In the genomic region with DNA sequence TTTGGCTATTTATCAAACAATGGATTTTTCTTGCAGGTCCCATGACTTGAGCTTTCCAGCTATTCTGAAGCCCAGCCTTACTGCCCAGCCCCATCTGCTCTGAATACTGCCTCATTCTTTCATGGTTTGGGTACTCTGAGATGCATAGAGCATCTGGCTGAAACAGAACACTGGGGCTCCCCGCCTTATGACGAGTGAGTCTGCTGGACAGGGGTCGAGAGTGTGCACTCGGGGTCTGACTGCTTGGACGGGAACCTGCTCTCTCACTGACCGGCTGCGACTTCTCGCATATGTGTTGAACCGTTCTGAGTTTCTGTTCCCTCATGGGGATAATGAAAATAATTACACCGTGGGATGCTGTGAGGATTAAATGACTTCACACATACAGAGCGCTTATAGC, we compare ENCODE assay signal across 29 cellular contexts.
"Had no signal": no experiment of that assay in that cellular context is flagged by ENCODE, and none has a peak within 500 bp of the region (broad histone marks: within the 10 kb centered on the region; RNA-seq: fewer than 3 reads in every experiment).

No MANE protein-coding gene starts in this region.

- ATAC-seq: activated CD8-positive, alpha-beta T cell treated with anti-CD3 and anti-CD28 coated beads for 36 hours; activated T-cell treated with anti-CD3 and anti-CD28 coated beads, Interleukin-2, amount 50 U/mL, for 4 hours; PC-3 had no signal

- H3K4me3 ChIP-seq: Peyer's patch, SJSA1 had no signal

- H3K9me3 ChIP-seq: SJSA1, SK-N-SH had no signal

- DNase-seq: activated CD4-positive, alpha-beta T cell treated with anti-CD3 and anti-CD28 coated beads, Interleukin-2, amount 10 ng/mL, durations not matched to agents 24 days and 14 days; activated CD4-positive, alpha-beta T cell treated with anti-CD3 and anti-CD28 coated beads, Interleukin-2, amount 50 U/mL, for 4 hours; activated CD8-positive, alpha-beta T cell treated with anti-CD3 and anti-CD28 coated beads for 36 hours; activated gamma-delta T cell treated with Interleukin-2 at 50 U/mL for 16 hours; activated naive CD4-positive, alpha-beta T cell treated with anti-CD3 and anti-CD28 coated beads for 36 hours; activated naive CD8-positive, alpha-beta T cell treated with anti-CD3 and anti-CD28 coated beads for 36 hours; activated T-cell treated with anti-CD3 and anti-CD28 coated beads for 4 hours; activated T-cell treated with anti-CD3 and anti-CD28 coated beads, Interleukin-2, amount 50 U/mL, for 4 hours; amniotic stem cell; aorta; brain microvascular endothelial cell; Karpas-422; KBM-7; NCI-H1105; NCI-H1417 treated with DMSO at 0.1 percent for 48 hours; NCI-H187 treated with DMSO at 0.1 percent for 48 hours; NCI-H2081; NCI-H345; NCI-H524 treated with DMSO at 0.1 percent for 48 hours; PC-3; Peyer's patch; RPMI8226; SHP77 treated with DMSO at 0.1 percent for 48 hours; SK-N-SH had no signal

- H3K27me3 Mint-ChIP-seq: activated CD8-positive, alpha-beta T cell treated with anti-CD3 and anti-CD28 coated beads for 36 hours had no signal

- H3K4me2 ChIP-seq: SK-N-SH had no signal

- H3K27me3 ChIP-seq: brain microvascular endothelial cell, Peyer's patch, SJSA1 had no signal

- H3K36me3 ChIP-seq: brain microvascular endothelial cell, Peyer's patch, SJSA1 had no signal

- H3K4me3 Mint-ChIP-seq: activated CD4-positive, alpha-beta T cell treated with anti-CD3 and anti-CD28 coated beads, Interleukin-2, amount 10 ng/mL, durations not matched to agents 24 days and 14 days; activated CD8-positive, alpha-beta T cell treated with anti-CD3 and anti-CD28 coated beads for 36 hours; activated naive CD4-positive, alpha-beta T cell treated with anti-CD3 and anti-CD28 coated beads for 36 hours; activated naive CD8-positive, alpha-beta T cell treated with anti-CD3 and anti-CD28 coated beads for 36 hours; activated T-cell treated with anti-CD3 and anti-CD28 coated beads, Interleukin-2, amount 50 U/mL, for 4 hours; activated T-helper 1 cell treated with anti-CD3 and anti-CD28 coated beads, Interleukin-12 subunit alpha, Interleukin-12 subunit beta, Interleukin-2, Interleukin-4 antibody, amounts not matched to agents 30 ng/mL and 10 ng/mL and 1 ng/mL, durations not matched to agents 14 hours and 24 hours and 36 hours; central memory CD8-positive, alpha-beta T cell; T-helper 1 cell treated with Interleukin-12 subunit alpha and Interleukin-12 subunit beta and Interleukin-4 antibody, amounts not matched to agents 30 μg/mL and 1 μg/mL, for 36 hours; T-helper 2 cell treated with Interferon-gamma antibody and Interleukin-4, amounts not matched to agents 5 μg/mL and 100 μg/mL, for 36 hours had no signal

- H3K27ac Mint-ChIP-seq: activated CD4-positive, alpha-beta T cell treated with anti-CD3 and anti-CD28 coated beads, Interleukin-2, amount 10 ng/mL, durations not matched to agents 24 days and 14 days; activated CD8-positive, alpha-beta T cell treated with anti-CD3 and anti-CD28 coated beads for 36 hours; activated naive CD4-positive, alpha-beta T cell treated with anti-CD3 and anti-CD28 coated beads for 36 hours; activated naive CD8-positive, alpha-beta T cell treated with anti-CD3 and anti-CD28 coated beads for 36 hours; activated T-helper 1 cell treated with anti-CD3 and anti-CD28 coated beads, Interleukin-12 subunit alpha, Interleukin-12 subunit beta, Interleukin-2, Interleukin-4 antibody, amounts not matched to agents 30 ng/mL and 10 ng/mL and 1 ng/mL, durations not matched to agents 14 hours and 24 hours and 36 hours; T-helper 1 cell treated with Interleukin-12 subunit alpha and Interleukin-12 subunit beta and Interleukin-4 antibody, amounts not matched to agents 30 μg/mL and 1 μg/mL, for 36 hours; T-helper 2 cell treated with Interferon-gamma antibody and Interleukin-4, amounts not matched to agents 5 μg/mL and 100 μg/mL, for 36 hours had no signal

- H3K4me1 ChIP-seq: Peyer's patch, SJSA1 had no signal

- H3K36me3 Mint-ChIP-seq: activated naive CD8-positive, alpha-beta T cell treated with anti-CD3 and anti-CD28 coated beads for 36 hours had no signal

- H3K9ac ChIP-seq: SK-N-SH had no signal

- H3K27ac ChIP-seq: brain microvascular endothelial cell, Peyer's patch, SJSA1 had no signal

- H3K9me3 Mint-ChIP-seq: activated CD4-positive, alpha-beta T cell treated with anti-CD3 and anti-CD28 coated beads, Interleukin-2, amount 10 ng/mL, durations not matched to agents 24 days and 14 days; activated CD8-positive, alpha-beta T cell treated with anti-CD3 and anti-CD28 coated beads for 36 hours; activated naive CD4-positive, alpha-beta T cell treated with anti-CD3 and anti-CD28 coated beads for 36 hours; activated naive CD8-positive, alpha-beta T cell treated with anti-CD3 and anti-CD28 coated beads for 36 hours; activated T-cell treated with anti-CD3 and anti-CD28 coated beads, Interleukin-2, amount 50 U/mL, for 4 hours; activated T-helper 1 cell treated with anti-CD3 and anti-CD28 coated beads, Interleukin-12 subunit alpha, Interleukin-12 subunit beta, Interleukin-2, Interleukin-4 antibody, amounts not matched to agents 30 ng/mL and 10 ng/mL and 1 ng/mL, durations not matched to agents 14 hours and 24 hours and 36 hours; central memory CD8-positive, alpha-beta T cell; T-helper 1 cell treated with Interleukin-12 subunit alpha and Interleukin-12 subunit beta and Interleukin-4 antibody, amounts not matched to agents 30 μg/mL and 1 μg/mL, for 36 hours; T-helper 2 cell treated with Interferon-gamma antibody and Interleukin-4, amounts not matched to agents 5 μg/mL and 100 μg/mL, for 36 hours had no signal
